ENCODE assay signal across 19 cellular contexts in the genomic region with DNA sequence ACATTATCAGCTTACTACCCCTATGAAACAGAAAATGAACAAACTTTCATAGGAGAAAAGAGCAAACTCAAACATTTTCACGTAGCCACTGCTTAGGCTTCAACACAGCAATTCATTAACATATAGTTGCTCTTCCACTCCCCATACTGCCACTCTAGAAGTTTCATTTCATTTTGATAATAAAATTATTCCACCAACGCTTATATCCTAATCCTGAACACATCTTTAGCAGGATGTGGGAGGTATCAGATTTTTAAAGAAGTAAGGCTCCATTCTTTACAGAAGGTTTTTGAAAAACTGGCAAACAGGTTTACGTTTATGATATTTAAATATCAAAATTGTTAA.
DNase-seq lines count a peak whose midpoint lies in the region; ATAC-seq and TF ChIP-seq lines count a peak whose summit lies in the region.
"Had no signal": no experiment of that assay in that cellular context is flagged by ENCODE, and none has a peak within 500 bp of the region (broad histone marks: within the 10 kb centered on the region; RNA-seq: fewer than 3 reads in every experiment).

No MANE protein-coding gene starts in this region.

- POLR2A ChIA-PET in Panc1 (lab: Charles Lee): no interaction called here

- H3K4me3 Mint-ChIP-seq in HFFc6: peak overlapping the region; percentile 71
- no peak overlapping the region for H3K4me3 Mint-ChIP-seq in osteocyte (ENCODE audit: unreplicated experiment)
- H3K4me3 Mint-ChIP-seq: CD8-positive, alpha-beta T cell had no signal

- peak overlapping the region; percentile 54 for H3K27ac Mint-ChIP-seq in HFFc6
- no peak overlapping the region for H3K27ac Mint-ChIP-seq in osteocyte (ENCODE audit: unreplicated experiment)
- H3K27ac Mint-ChIP-seq: CD8-positive, alpha-beta T cell had no signal

- H3K9me3 Mint-ChIP-seq in HFFc6 (no peaks in the 10 kb centered on the region), osteocyte (ENCODE audit: unreplicated experiment) (no peaks in the 10 kb centered on the region)
- H3K9me3 Mint-ChIP-seq: CD8-positive, alpha-beta T cell had no signal

- no peaks in the 10 kb centered on the region for H3F3A ChIP-seq in smooth muscle cell (ENCODE audit: low read depth)

- CTCF ChIA-PET in Panc1 (lab: Charles Lee): no interaction called here

- H3K79me2 ChIP-seq in smooth muscle cell (ENCODE audit: low read depth): no peaks in the 10 kb centered on the region

- H3K4me1 Mint-ChIP-seq in HFFc6 (ENCODE audit: low read depth) (peaks cover 40% of the 10 kb centered on the region), osteocyte (ENCODE audit: unreplicated experiment) (peaks cover 32% of the 10 kb centered on the region)

- in situ Hi-C loops in Panc1 (cut with HindIII; ENCODE audit: low pct_unique_long_range_greater_than_20kb, low sequenced_read_pairs) (no loop called here), brain microvascular endothelial cell (cut with HindIII; ENCODE audit: low pct_ligation_motif_present, low sequenced_read_pairs) (no loop called here)

- no peaks in the 10 kb centered on the region for H3K36me3 Mint-ChIP-seq in HFFc6 (ENCODE audit: low read depth)
- no peaks in the 10 kb centered on the region for H3K36me3 Mint-ChIP-seq in osteocyte (ENCODE audit: unreplicated experiment)
- H3K36me3 Mint-ChIP-seq: CD8-positive, alpha-beta T cell had no signal

- peaks cover 6% of the 10 kb centered on the region; the same call in 1 of the 2 replicates for H3K4me1 ChIP-seq in Panc1 (ENCODE audit: control insufficient read depth, insufficient read depth, low read length)
- peaks cover 3% of the 10 kb centered on the region for H3K4me1 ChIP-seq in smooth muscle cell (ENCODE audit: low read depth)
- H3K4me1 ChIP-seq: Peyer's patch had no signal

- H3K27ac ChIP-seq in Panc1 (ENCODE audit: low read length) (peak overlapping the region; percentile 18; the same call in 1 of the 2 replicates), brain microvascular endothelial cell (peak overlapping the region; percentile 36), smooth muscle cell (ENCODE audit: low read depth) (peak overlapping the region; percentile 54)
- H3K27ac ChIP-seq: Peyer's patch, SJCRH30 had no signal

- H3K9me3 ChIP-seq in Panc1 (ENCODE audit: control insufficient read depth, insufficient read depth, low read depth, low read length) (no peaks in the 10 kb centered on the region), smooth muscle cell (replicated peaks; ENCODE audit: low read depth) (no peaks in the 10 kb centered on the region)
- H3K9me3 ChIP-seq: Peyer's patch, SJCRH30 had no signal

- intact Hi-C loops in Panc1 (cut with micrococcal nuclease; ENCODE audit: unreplicated experiment): no loop called here

- no peaks in the 10 kb centered on the region for H3K27me3 ChIP-seq in Panc1 (ENCODE audit: control insufficient read depth, insufficient read depth, low read length)
- no peaks in the 10 kb centered on the region for H3K27me3 ChIP-seq in brain microvascular endothelial cell (replicated peaks)
- H3K27me3 ChIP-seq in smooth muscle cell (ENCODE audit: low read depth): no peaks in the 10 kb centered on the region
- H3K27me3 ChIP-seq: Peyer's patch, SJCRH30 had no signal

- BruUV-seq in Panc1 (replicated peaks; lab: Mats Ljungman, UMichigan): no TSS peak

- no peak overlapping the region for H2AFZ ChIP-seq in smooth muscle cell (ENCODE audit: low read depth)

- H4K20me1 ChIP-seq in smooth muscle cell (ENCODE audit: low read depth): no peaks in the 10 kb centered on the region

- ATAC-seq in Panc1 (peak; percentile 83), GM19463 (IDR thresholded peaks at IDR 0.05; ENCODE audit: unreplicated experiment) (no peak)
- ATAC-seq: CD8-positive, alpha-beta T cell; GM12878; HCT116 had no signal

- H3K4me3 ChIP-seq in Panc1 (ENCODE audit: low read depth in 2 of 2, low read length in 2 of 2) (no peak overlapping the region), brain microvascular endothelial cell (ENCODE audit: low read depth, low read length) (no peak overlapping the region), smooth muscle cell (no peak overlapping the region)
- H3K4me3 ChIP-seq: GM12878, Peyer's patch, SJCRH30 had no signal

- no peak for DNase-seq in HFFc6
- DNase-seq in Panc1 (ENCODE audit: low read depth, low spot score): no peak
- DNase-seq in brain microvascular endothelial cell: no peak
- no peak for DNase-seq in smooth muscle cell (lab: John Stamatoyannopoulos, UW; ENCODE audit: unreplicated experiment)
- DNase-seq in activated naive CD4-positive, alpha-beta T cell (lab: John Stamatoyannopoulos, UW): no peak
- DNase-seq in osteocyte (ENCODE audit: extremely low spot score, unreplicated experiment): no peak
- DNase-seq: AML-193; C1 segment of cervical spinal cord; CD8-positive, alpha-beta T cell; DND-41; NCI-H1092; NCI-H1436; NCI-H187 treated with DMSO at 0.1 percent for 48 hours; NCI-H69; Peyer's patch; SJCRH30 had no signal

- H3K4me2 ChIP-seq in smooth muscle cell: peak overlapping the region; percentile 47

- no peak overlapping the region for H3K9ac ChIP-seq in smooth muscle cell (ENCODE audit: low read depth)

- H3K36me3 ChIP-seq in Panc1 (ENCODE audit: control insufficient read depth, insufficient read depth, low read length) (no peaks in the 10 kb centered on the region), brain microvascular endothelial cell (replicated peaks) (no peaks in the 10 kb centered on the region), smooth muscle cell (ENCODE audit: low read depth) (no peaks in the 10 kb centered on the region)
- H3K36me3 ChIP-seq: Peyer's patch, SJCRH30 had no signal

- H3K27me3 Mint-ChIP-seq in HFFc6 (ENCODE audit: insufficient read depth) (0 out of 2 replicates have a peak, but pooled peaks cover 1% of the 10 kb centered on the region), osteocyte (ENCODE audit: unreplicated experiment) (no peaks in the 10 kb centered on the region)

- TF ChIP-seq CTCF in HFFc6 (IDR thresholded peaks at IDR 0.05): no peak
- TF ChIP-seq CTCF in Panc1 (IDR thresholded peaks at IDR 0.05): no peak
- TF ChIP-seq CTCF in brain microvascular endothelial cell (IDR thresholded peaks at IDR 0.05; ENCODE audit: low read depth, low read length, missing control alignments): no peak
- TF ChIP-seq CTCF in smooth muscle cell (IDR thresholded peaks at IDR 0.05; ENCODE audit: borderline replicate concordance, insufficient read depth, poor library complexity, severe bottlenecking): no peak
- no peak for TF ChIP-seq CTCF in osteocyte (IDR thresholded peaks at IDR 0.05)

- WGBS in smooth muscle cell (ENCODE audit: low lambda C conversion rate): 78% methylated on average over 3 of the region's 3 CpGs
